ENCODE assay signal across 2 cellular contexts in genomic region chr21:36200089-36200561, GRCh38.
TF ChIP-seq lines count a peak whose summit lies in the region.

No MANE protein-coding gene starts in this region.

TF ChIP-seq in IMR-90, 13 proteins besides CTCF, POLR2A, EP300 and RAD21:
- TF ChIP-seq RCOR1 (IDR thresholded peaks at IDR 0.05; ENCODE audit: insufficient replicate concordance, low read length) (no peak), RFX5 (IDR thresholded peaks at IDR 0.05; ENCODE audit: low read depth, low read length) (no peak), MAZ (IDR thresholded peaks at IDR 0.05; ENCODE audit: borderline replicate concordance, low read depth, low read length) (no peak), CEBPB (IDR thresholded peaks at IDR 0.05; ENCODE audit: low read depth, low read length) (peak; percentile 30; the same call in 1 of the 2 replicates), NFE2L2 (IDR thresholded peaks at IDR 0.05; ENCODE audit: low read depth, low read length) (no peak), CHD1 (IDR thresholded peaks at IDR 0.05; ENCODE audit: low read depth, low read length) (no peak)

TF ChIP-seq in HepG2, 621 proteins besides CTCF, POLR2A, EP300 and RAD21:
- TF ChIP-seq EHMT2 (IDR thresholded peaks at IDR 0.05; ENCODE audit: borderline replicate concordance, low read depth, low read length), result no peak
- TF ChIP-seq CEBPB (IDR thresholded peaks at IDR 0.05; ENCODE audit: borderline replicate concordance, low read depth, low read length), result 0 out of 2 replicates have a peak, but pooled peaks have one; percentile 15
